Comparison of ENCODE assay signal across 7 cellular contexts in the genomic region with DNA sequence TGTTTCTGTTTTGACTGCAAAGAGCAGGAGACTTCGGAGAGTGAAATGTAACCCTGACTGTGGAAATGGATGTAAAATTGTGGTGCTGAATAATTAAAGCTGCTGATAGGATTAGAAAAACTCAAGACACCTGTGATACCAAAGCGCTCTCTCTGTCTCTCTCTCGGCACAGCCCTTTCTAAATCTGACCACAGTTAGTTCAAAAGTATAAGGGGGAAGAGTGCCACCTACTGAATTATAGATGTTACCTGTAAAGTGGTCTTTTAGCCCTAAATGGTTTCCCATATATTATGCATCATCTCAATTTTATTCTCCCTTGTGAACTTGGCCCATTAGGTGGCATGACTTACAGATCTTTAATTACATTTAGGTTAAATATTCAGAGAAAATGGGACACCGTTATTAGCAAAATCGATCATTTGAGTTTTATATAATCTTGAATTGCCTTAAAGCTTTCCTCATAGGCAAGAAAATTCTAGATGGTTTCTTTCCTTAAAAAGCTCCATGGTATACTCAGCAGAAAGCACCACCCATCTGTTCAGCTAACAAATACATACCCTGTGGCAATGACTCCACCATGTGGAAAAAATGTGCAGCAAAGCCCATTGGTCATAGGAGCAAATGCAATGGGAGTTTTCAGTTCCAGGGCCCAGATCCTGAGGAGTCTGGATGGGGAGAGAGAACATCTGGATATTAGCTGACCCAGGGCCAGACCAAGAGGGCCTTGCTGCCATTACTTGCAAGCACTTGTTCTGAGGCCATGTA.
DNase-seq lines count a peak whose midpoint lies in the region; ATAC-seq lines count a peak whose summit lies in the region.

No MANE protein-coding gene starts in this region.

- DNase-seq in ELF-1 (ENCODE audit: low read depth, low spot score) (peak; percentile 31), NCI-H1105 (lab: John Stamatoyannopoulos, UW) (peak; percentile 52), amniotic epithelial cell (ENCODE audit: low read depth) (peak; percentile 49), islet precursor cell (peak; percentile 86), SHP77 treated with DMSO at 0.1 percent for 48 hours (lab: John Stamatoyannopoulos, UW) (no peak)

- ATAC-seq in HG03175 (IDR thresholded peaks at IDR 0.05; ENCODE audit: unreplicated experiment) (no peak), HG03354 (IDR thresholded peaks at IDR 0.05; ENCODE audit: poor library complexity, severe bottlenecking, unreplicated experiment) (no peak)
